ENCODE assay signal across 12 cellular contexts in genomic region chr4:169397762-169398161, GRCh38.
DNase-seq lines count a peak whose midpoint lies in the region; ATAC-seq and TF ChIP-seq lines count a peak whose summit lies in the region.
"Had no signal": no experiment of that assay in that cellular context is flagged by ENCODE, and none has a peak within 500 bp of the region (broad histone marks: within the 10 kb centered on the region; RNA-seq: fewer than 3 reads in every experiment).

No MANE protein-coding gene starts in this region.

- H3K4me3 ChIP-seq in RWPE2 (ENCODE audit: severe bottlenecking) (no peak overlapping the region), skeletal muscle tissue (ENCODE audit: low read length in 3 of 3) (no peak overlapping the region), upper lobe of left lung (no peak overlapping the region)
- H3K4me3 ChIP-seq: gastroesophageal sphincter had no signal

- TF ChIP-seq EP300 in upper lobe of left lung (IDR thresholded peaks at IDR 0.05): no peak

- no peak overlapping the region for H3K9ac ChIP-seq in skeletal muscle tissue (ENCODE audit: low read depth in 1 of 3, low read length in 3 of 3)

- H3K4me1 ChIP-seq in RWPE2 (ENCODE audit: insufficient read depth, poor library complexity, severe bottlenecking) (peaks cover 20% of the 10 kb centered on the region), skeletal muscle tissue (ENCODE audit: control insufficient read depth in 3 of 3, insufficient read depth in 3 of 3, low read length in 3 of 3) (no peaks in the 10 kb centered on the region), upper lobe of left lung (peaks cover 0 to 8% (median 0%) of the 10 kb centered on the region in 4 donors)

- peak; percentile 2 to 84 (median 41) for DNase-seq in NCI-H1417 (lab: John Stamatoyannopoulos, UW)
- DNase-seq in NCI-H1417 treated with DMSO at 0.1 percent for 48 hours (lab: John Stamatoyannopoulos, UW): no peak
- DNase-seq in RWPE2 (ENCODE audit: low spot score): no peak
- no peak for DNase-seq in epithelial cell of prostate (ENCODE audit: low read depth, low spot score)
- DNase-seq in upper lobe of left lung: no peak
- no peak for DNase-seq in activated gamma-delta T cell treated with Interleukin-2 at 50 U/mL for 16 hours
- DNase-seq: activated CD4-positive, alpha-beta T cell treated with anti-CD3 and anti-CD28 coated beads, Interleukin-2, amount 10 ng/mL, durations not matched to agents 24 days and 14 days; caudate nucleus; left colon had no signal

- 56 to 79% methylated on average over 2 of the region's 2 CpGs for WGBS in upper lobe of left lung, 2 donors

- ATAC-seq in RWPE2 (ENCODE audit: low read depth) (peak; percentile 29; the same call in 1 of the 3 replicates), upper lobe of left lung (ENCODE audit: low FRiP score in 2 of 2) (no peak), GM21576 (IDR thresholded peaks at IDR 0.05; ENCODE audit: unreplicated experiment) (no peak)
- ATAC-seq: gastroesophageal sphincter, left colon had no signal

- H3K9me3 ChIP-seq in RWPE2 (ENCODE audit: severe bottlenecking) (no peaks in the 10 kb centered on the region), skeletal muscle tissue (ENCODE audit: control insufficient read depth in 3 of 3, low read length in 3 of 3) (no peaks in the 10 kb centered on the region), upper lobe of left lung (no peaks in the 10 kb centered on the region)
- H3K9me3 ChIP-seq: gastroesophageal sphincter had no signal

- H3K27ac ChIP-seq in RWPE2 (ENCODE audit: poor library complexity, severe bottlenecking) (peak overlapping the region; percentile 30), epithelial cell of prostate (peak overlapping the region; percentile 58), skeletal muscle tissue (ENCODE audit: low read depth, low read length) (peak overlapping the region; percentile 10), upper lobe of left lung (no peak overlapping the region)

- no peaks in the 10 kb centered on the region for H3K27me3 ChIP-seq in RWPE2 (ENCODE audit: insufficient read depth, poor library complexity, severe bottlenecking)
- H3K27me3 ChIP-seq in skeletal muscle tissue (ENCODE audit: control insufficient read depth in 3 of 3, insufficient read depth in 3 of 3, low read length in 3 of 3): no peaks in the 10 kb centered on the region
- H3K27me3 ChIP-seq in upper lobe of left lung: no peaks in the 10 kb centered on the region
- H3K27me3 ChIP-seq: gastroesophageal sphincter had no signal

- TF ChIP-seq POLR2A in upper lobe of left lung (IDR thresholded peaks at IDR 0.05): no peak

- no peak for TF ChIP-seq CTCF in RWPE2 (IDR thresholded peaks at IDR 0.05; ENCODE audit: poor library complexity, severe bottlenecking)
- no peak for TF ChIP-seq CTCF in upper lobe of left lung (IDR thresholded peaks at IDR 0.05)

- H3K36me3 ChIP-seq in RWPE2 (ENCODE audit: low read depth): peaks cover 11% of the 10 kb centered on the region
- H3K36me3 ChIP-seq in skeletal muscle tissue (ENCODE audit: control insufficient read depth in 3 of 3, insufficient read depth in 3 of 3, low read length in 3 of 3): no peaks in the 10 kb centered on the region
- peaks cover 0 to 5% (median 0%) of the 10 kb centered on the region in 4 donors for H3K36me3 ChIP-seq in upper lobe of left lung

Comparison
In these comparisons a context has a peak if more than half of its experiments do, and no peak if none do; other contexts are left out.
1. DNase-seq: peak in NCI-H1417 (3 of 3); none in NCI-H1417 treated with DMSO at 0.1 percent for 48 hours (single experiment), RWPE2 (single experiment), epithelial cell of prostate (single experiment), upper lobe of left lung (0 of 2) and activated gamma-delta T cell treated with Interleukin-2 at 50 U/mL for 16 hours (single experiment).
2. H3K27ac ChIP-seq: peak in RWPE2 (single experiment), epithelial cell of prostate (single experiment) and skeletal muscle tissue (single experiment); none in upper lobe of left lung (0 of 4).